ENCODE assay signal across 8 cellular contexts in genomic region chr6:43076093-43076927, GRCh38. TPM values are rescaled to one million over a fixed set of nuclear protein-coding genes. Genes with fewer than 3 reads are reported as not detected.
DNase-seq lines count a peak whose midpoint lies in the region; ATAC-seq, FAIRE-seq and TF ChIP-seq lines count a peak whose summit lies in the region.

Gene PTK7, plus strand, starts transcription at chr6:43076314. Its CDS starts 175 bp downstream, at chr6:43076489.

- no peaks in the 10 kb centered on the region for H3K9me3 Mint-ChIP-seq in activated naive CD4-positive, alpha-beta T cell treated with anti-CD3 and anti-CD28 coated beads, Interleukin-2, amount 10 ng/mL, durations not matched to agents 7 days and 5 days

- H3K4me1 ChIP-seq in pancreas: no peaks in the 10 kb centered on the region

- CTCF ChIA-PET in activated naive CD4-positive, alpha-beta T cell treated with anti-CD3 and anti-CD28 coated beads, Interleukin-2, amount 10 ng/mL, durations not matched to agents 7 days and 5 days (lab: Charles Lee): interaction anchor here (0.8 to 1.5 kb wide), 3 partner anchors 54 to 174 kb away, joined by 3 to 8 read pairs (median 4); no protein-coding TSS in a partner anchor

- WGBS in pancreas, 2 donors: 0% methylated on average over 62 to 92 of the region's 92 CpGs

- no peaks in the 10 kb centered on the region for H3K27me3 ChIP-seq in pancreas

- H3K27ac Mint-ChIP-seq in activated naive CD4-positive, alpha-beta T cell treated with anti-CD3 and anti-CD28 coated beads, Interleukin-2, amount 10 ng/mL, durations not matched to agents 7 days and 5 days: no peak within 1 kb of the TSS

- H3K4me3 ChIP-seq in pancreas: peak within 1 kb of the TSS; percentile 61 to 83 (median 68)

- no peak for TF ChIP-seq CTCF in pancreas (IDR thresholded peaks at IDR 0.05)

- peak within 1 kb of the TSS; percentile 1 to 53 (median 35) for H3K27ac ChIP-seq in pancreas

- ATAC-seq in pancreas (peak; percentile 71 to 85 (median 80)), HG03342 (IDR thresholded peaks at IDR 0.05; ENCODE audit: unreplicated experiment) (no peak), GM18502 (IDR thresholded peaks at IDR 0.05; ENCODE audit: poor library complexity, unreplicated experiment) (no peak)

- DNase-seq in stimulated activated CD4-positive, alpha-beta T cell treated with anti-CD3 and anti-CD28 coated beads, Interleukin-12 subunit alpha, Interleukin-12 subunit beta, amount 100 ng/mL, for 4 hours: peak; percentile 47
- DNase-seq in stimulated activated CD4-positive, alpha-beta T cell treated with anti-CD3 and anti-CD28 coated beads, Interleukin-4, amount 100 ng/mL, for 24 hours: no peak
- DNase-seq in NCI-H446 treated with DMSO at 0.1 percent for 48 hours (lab: John Stamatoyannopoulos, UW): peak; percentile 59
- peak; percentile 51 for DNase-seq in activated naive CD4-positive, alpha-beta T cell treated with anti-CD3 and anti-CD28 coated beads, Interleukin-2, amount 10 ng/mL, durations not matched to agents 7 days and 5 days
- DNase-seq in head of caudate nucleus: peak in 39 of 42 donors; percentile 19 to 75 (median 51)
- DNase-seq in pancreas: peak; percentile 35 to 84 (median 74)

- H3K36me3 ChIP-seq in pancreas: no peaks in the 10 kb centered on the region

- peaks cover 3% of the 10 kb centered on the region for H3K36me3 Mint-ChIP-seq in activated naive CD4-positive, alpha-beta T cell treated with anti-CD3 and anti-CD28 coated beads, Interleukin-2, amount 10 ng/mL, durations not matched to agents 7 days and 5 days

- intact Hi-C loops in head of caudate nucleus (cut with DNase I) (no loop called here), pancreas (cut with DNase I) (loop anchor here in 1 of 3 donors (10.0 kb wide), 1 partner anchor 58 kb away; no protein-coding TSS in a partner anchor)

- no peaks in the 10 kb centered on the region for H3K9me3 ChIP-seq in pancreas

- H3K4me3 Mint-ChIP-seq in activated naive CD4-positive, alpha-beta T cell treated with anti-CD3 and anti-CD28 coated beads, Interleukin-2, amount 10 ng/mL, durations not matched to agents 7 days and 5 days: peak within 1 kb of the TSS; percentile 53

- no peak for FAIRE-seq in pancreas (lab: Jason Lieb, UNC)

- H3K27me3 Mint-ChIP-seq in activated naive CD4-positive, alpha-beta T cell treated with anti-CD3 and anti-CD28 coated beads, Interleukin-2, amount 10 ng/mL, durations not matched to agents 7 days and 5 days: peaks cover 65% of the 10 kb centered on the region

- peaks cover 2% of the 10 kb centered on the region for H3K4me1 Mint-ChIP-seq in activated naive CD4-positive, alpha-beta T cell treated with anti-CD3 and anti-CD28 coated beads, Interleukin-2, amount 10 ng/mL, durations not matched to agents 7 days and 5 days

RNA-seq across cellular contexts. Expression of gene PTK7, which starts in this region (rescaled TPM):
- 10 to 100 TPM in 5 of 6 donors, 1 to 10 TPM in 1; 9.8 to 44.2 (median 15.8) TPM for total RNA-seq in pancreas
- 10 to 100 TPM; 21.7 to 33.1 TPM for polyA plus RNA-seq in pancreas

Comparison
In these comparisons a context has a peak if more than half of its experiments do, and no peak if none do; other contexts are left out.
1. ATAC-seq: peak in pancreas (4 of 4); none in HG03342 (single experiment) and GM18502 (single experiment).